ENCODE assay signal across 8 cellular contexts in genomic region chr12:109518820-109519665, GRCh38. TPM values are rescaled to one million over a fixed set of nuclear protein-coding genes. Genes with fewer than 3 reads are reported as not detected.
DNase-seq lines count a peak whose midpoint lies in the region; ATAC-seq and TF ChIP-seq lines count a peak whose summit lies in the region.

No MANE protein-coding gene starts in this region.

- peaks cover 11% of the 10 kb centered on the region for H3K4me1 ChIP-seq in skeletal muscle satellite cell (ENCODE audit: control insufficient read depth, insufficient read depth, low read length)

- H3K4me3 Mint-ChIP-seq in T-helper 17 cell, result no peak overlapping the region

- no peaks in the 10 kb centered on the region for H3K4me1 Mint-ChIP-seq in T-helper 17 cell

- ATAC-seq in T-helper 17 cell (peak; percentile 51), HG02885 (IDR thresholded peaks at IDR 0.05; ENCODE audit: poor library complexity, unreplicated experiment) (no peak)

- DNase-seq in GM03348 (ENCODE audit: low spot score) (peak; percentile 88), NB4 (ENCODE audit: low read depth) (peak; percentile 72), T-helper 17 cell (peak in 2 of 3 donors; percentile 16 to 43), astrocyte of the hippocampus (ENCODE audit: low read depth, low spot score) (peak; percentile 80), iPS DF 4.7 (ENCODE audit: extremely low read depth, low spot score) (peak; percentile 36), GF-D8 (lab: John Stamatoyannopoulos, UW) (no peak)

- H3K36me3 ChIP-seq in skeletal muscle satellite cell (ENCODE audit: insufficient read depth, low read length), result peaks cover 61% of the 10 kb centered on the region

- peaks cover 9% of the 10 kb centered on the region for H3K36me3 Mint-ChIP-seq in T-helper 17 cell (ENCODE audit: low read depth)

- H3K27me3 ChIP-seq in skeletal muscle satellite cell (ENCODE audit: control insufficient read depth, insufficient read depth, low read length), result no peaks in the 10 kb centered on the region

- TF ChIP-seq POLR2A in NB4 (IDR thresholded peaks at IDR 0.05; ENCODE audit: extremely low read depth, insufficient read length), result no peak

- peak overlapping the region; percentile 49 for H3K9ac ChIP-seq in skeletal muscle satellite cell (ENCODE audit: low read depth, low read length)

- peak overlapping the region; percentile 4 for H3K27ac Mint-ChIP-seq in T-helper 17 cell

- H3K9me3 ChIP-seq in T-helper 17 cell (ENCODE audit: control insufficient read depth, low read length, poor library complexity, severe bottlenecking) (no peaks in the 10 kb centered on the region), skeletal muscle satellite cell (replicated peaks; ENCODE audit: low read length) (no peaks in the 10 kb centered on the region)

- peak overlapping the region; percentile 48 for H3K4me2 ChIP-seq in skeletal muscle satellite cell (ENCODE audit: low read length)

- H3K27me3 Mint-ChIP-seq in T-helper 17 cell, result no peaks in the 10 kb centered on the region

- peak; percentile 99 for TF ChIP-seq CTCF in NB4 (IDR thresholded peaks at IDR 0.05; ENCODE audit: low read depth, low read length)

- H3K4me3 ChIP-seq in NB4 (ENCODE audit: low read depth, low read length) (no peak overlapping the region), skeletal muscle satellite cell (ENCODE audit: low read length) (no peak overlapping the region)

RNA-seq across cellular contexts. Expression of gene UBE3B, which starts 41.6 kb away (rescaled TPM):
- total RNA-seq in T-helper 17 cell, result 10 to 100 TPM; 26.9 to 32.9 TPM
- 30.6 and 33.7 TPM in 2 replicates for total RNA-seq in skeletal muscle satellite cell (2012; rRNA removed)

RNA-seq across cellular contexts. Expression of gene KCTD10, which starts 41.9 kb away (rescaled TPM):
- total RNA-seq in T-helper 17 cell, result 10 to 100 TPM; 19.5 to 35.2 TPM
- total RNA-seq in skeletal muscle satellite cell (2012; rRNA removed), result 49.4 and 75.4 TPM in 2 replicates

RNA-seq across cellular contexts. Expression of gene MMAB, which starts 54.3 kb away (rescaled TPM):
- total RNA-seq in T-helper 17 cell, result 10 to 100 TPM in 1 of 2 donors, 1 to 10 TPM in 1; 8.0 to 12.1 TPM
- total RNA-seq in skeletal muscle satellite cell (2012; rRNA removed), result 20.8 and 27.9 TPM in 2 replicates

RNA-seq across cellular contexts. Expression of gene MVK, which starts 54.6 kb away (rescaled TPM):
- total RNA-seq in T-helper 17 cell, result 10 to 100 TPM; 10.8 to 14.8 TPM
- total RNA-seq in skeletal muscle satellite cell (2012; rRNA removed), result 10.5 and 19.5 TPM in 2 replicates
